ENCODE assay signal across 7 cellular contexts in the genomic region with DNA sequence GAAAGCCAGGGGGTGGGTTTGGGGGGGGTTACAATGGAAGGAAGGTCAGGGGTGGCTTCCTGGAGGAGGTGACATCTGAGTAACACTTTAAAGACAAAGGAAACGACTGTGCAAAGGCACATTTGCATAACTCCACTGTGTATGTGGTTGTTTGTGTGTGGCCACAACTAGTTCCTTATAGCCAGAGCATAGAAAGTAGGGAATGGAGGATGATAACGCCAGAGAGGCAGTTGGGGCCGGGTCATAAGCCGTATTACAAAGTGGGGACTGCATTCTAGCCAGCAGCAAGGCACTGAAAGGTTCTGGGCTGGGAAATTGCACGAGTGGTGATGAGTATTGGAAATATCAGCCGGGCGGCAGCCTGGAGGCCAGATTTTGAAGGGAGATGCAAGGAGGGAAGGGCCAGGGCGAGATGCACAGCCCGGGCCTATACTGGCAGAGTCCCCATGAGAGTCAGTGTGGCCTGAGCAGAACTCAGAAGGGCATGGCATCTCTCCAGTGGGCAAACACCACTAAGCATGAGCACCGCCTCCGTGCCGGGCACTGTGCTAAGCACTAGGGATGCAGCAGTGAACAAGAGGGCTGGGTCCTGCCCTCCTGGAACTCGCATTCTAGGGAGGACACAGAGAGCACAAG. TPM values are rescaled to one million over a fixed set of nuclear protein-coding genes. Genes with fewer than 3 reads are reported as not detected.
DNase-seq lines count a peak whose midpoint lies in the region; ATAC-seq and TF ChIP-seq lines count a peak whose summit lies in the region.

No MANE protein-coding gene starts in this region.

- dilution Hi-C loops in IMR-90 (cut with HindIII; ENCODE audit: low sequenced_read_pairs, unreplicated experiment), result no loop called here

- POLR2A ChIA-PET in IMR-90 (lab: Charles Lee; ENCODE audit: unreplicated experiment), result no interaction called here

- H2AFZ ChIP-seq in IMR-90 (replicated peaks; ENCODE audit: low read length, poor library complexity), result peak overlapping the region; percentile 88

- H3K14ac ChIP-seq in IMR-90 (replicated peaks; ENCODE audit: low read depth, low read length), result peak overlapping the region; percentile 87

- no peak for TF ChIP-seq CTCF in IMR-90 (conservative IDR thresholded peaks at IDR 0.05; ENCODE audit: low read depth, low read length)
- TF ChIP-seq CTCF in chondrocyte (IDR thresholded peaks at IDR 0.05), result no peak
- TF ChIP-seq CTCF in psoas muscle (IDR thresholded peaks at IDR 0.05), result no peak

- H4K5ac ChIP-seq in IMR-90 (ENCODE audit: low read depth, low read length), result peak overlapping the region; percentile 69

- CTCF ChIA-PET in IMR-90 (lab: Yijun Ruan, JAX), result interaction anchor here (1.1 to 1.5 kb wide), 5 partner anchors 28 to 159 kb away, joined by 3 to 5 read pairs (median 4); no protein-coding TSS in a partner anchor

- in situ Hi-C loops in IMR-90 (cut with MboI; ENCODE audit: low sequenced_read_pairs), result no loop called here

- H3K27me3 ChIP-seq in IMR-90 (ENCODE audit: control insufficient read depth, insufficient read depth, low read length) (no peaks in the 10 kb centered on the region), psoas muscle (ENCODE audit: insufficient read depth in 3 of 3, low read length in 2 of 3) (no peaks in the 10 kb centered on the region)

- no peaks in the 10 kb centered on the region for H3K9me3 Mint-ChIP-seq in chondrocyte (ENCODE audit: low read depth)

- peak overlapping the region; percentile 94 for H4K91ac ChIP-seq in IMR-90 (ENCODE audit: insufficient read depth, low read depth, low read length)

- H3K36me3 ChIP-seq in IMR-90 (ENCODE audit: control insufficient read depth, insufficient read depth, low read length) (peaks cover 2% of the 10 kb centered on the region; the same call in 1 of the 2 replicates), psoas muscle (ENCODE audit: insufficient read depth in 1 of 2, low read depth in 1 of 2) (peaks cover 0 to 39% of the 10 kb centered on the region in 2 donors)

- peak overlapping the region; percentile 17 to 91; a peak in 3 of 4 replicates for H4K8ac ChIP-seq in IMR-90 (ENCODE audit: low read depth in 2 of 2, low read length in 2 of 2)

- no peak for TF ChIP-seq RAD21 in IMR-90 (IDR thresholded peaks at IDR 0.05; ENCODE audit: low read length)

- H3K79me1 ChIP-seq in IMR-90 (ENCODE audit: low read depth in 1 of 2, low read length in 2 of 2), result peaks cover 3 to 46% of the 10 kb centered on the region in 2 experiments; a peak in 3 of 4 replicates

- peak overlapping the region; percentile 73 for H3K18ac ChIP-seq in IMR-90 (ENCODE audit: low read depth, low read length)

- peak overlapping the region; percentile 40 for H3K4me2 ChIP-seq in IMR-90 (ENCODE audit: low read depth, low read length)

- TF ChIP-seq POLR2A in IMR-90 (IDR thresholded peaks at IDR 0.05; ENCODE audit: low read depth, low read length), result no peak

- H3K4ac ChIP-seq in IMR-90 (ENCODE audit: low read depth, low read length), result peak overlapping the region; percentile 95

- H3K4me3 ChIP-seq in IMR-90 (ENCODE audit: insufficient read depth, low read depth, low read length), result no peak overlapping the region
- peak overlapping the region; percentile 37 for H3K4me3 ChIP-seq in psoas muscle

- WGBS in IMR-90 (ENCODE audit: extremely low coverage in 2 of 2, insufficient read length in 1 of 2), 2 experiments, result 66% methylated on average over 8 of the region's 13 CpGs; no CpG with 5 or more reads in 1 of the 2 experiments
- 21 to 22% (median 21%) methylated on average over 13 of the region's 13 CpGs for WGBS in psoas muscle, 3 donors

- H3K9me1 ChIP-seq in IMR-90 (ENCODE audit: insufficient read depth, low read length), result peaks cover 48% of the 10 kb centered on the region

- BruUV-seq in IMR-90 (replicated peaks; lab: Mats Ljungman, UMichigan), result no TSS peak

- H3K27ac ChIP-seq in IMR-90 (ENCODE audit: insufficient read depth, low read length) (peak overlapping the region; percentile 86), psoas muscle (peak overlapping the region; percentile 99)

- peak overlapping the region; percentile 86; the same call in 1 of the 2 replicates for H3K23ac ChIP-seq in IMR-90 (ENCODE audit: low read depth, low read length)

- peaks cover 9% of the 10 kb centered on the region for H3K36me3 Mint-ChIP-seq in chondrocyte (ENCODE audit: low read depth)

- peak overlapping the region; percentile 68; the same call in 2 of the 3 replicates for H2BK15ac ChIP-seq in IMR-90 (ENCODE audit: low read depth, low read length)

- H3K9me3 ChIP-seq in IMR-90 (ENCODE audit: control insufficient read depth, insufficient read depth, low read length), result no peaks in the 10 kb centered on the region
- H3K9me3 ChIP-seq in psoas muscle, result no peaks in the 10 kb centered on the region

- H2BK120ac ChIP-seq in IMR-90 (ENCODE audit: low read depth, low read length), result peak overlapping the region; percentile 97

- peak overlapping the region; percentile 86 for H2BK5ac ChIP-seq in IMR-90 (ENCODE audit: low read depth, low read length, poor library complexity, severe bottlenecking)

- ATAC-seq in GM19455 (IDR thresholded peaks at IDR 0.05; ENCODE audit: unreplicated experiment), result peak; percentile 9
- peak; percentile 30; the same call in 1 of the 2 replicates for ATAC-seq in IMR-90 (ENCODE audit: low read depth)
- no peak for ATAC-seq in psoas muscle

- H3K9ac ChIP-seq in IMR-90 (ENCODE audit: low read depth, low read length), result peak overlapping the region; percentile 36

- H3K4me3 Mint-ChIP-seq in chondrocyte (ENCODE audit: unreplicated experiment), result no peak overlapping the region

- H3K4me1 ChIP-seq in IMR-90 (ENCODE audit: control insufficient read depth, insufficient read depth, low read length) (peaks cover 35% of the 10 kb centered on the region), psoas muscle (peaks cover 51% of the 10 kb centered on the region)

- peak overlapping the region; percentile 89 for H2BK20ac ChIP-seq in IMR-90 (ENCODE audit: low read depth, low read length)

- peak overlapping the region; percentile 98 for H2AK5ac ChIP-seq in IMR-90 (ENCODE audit: low read depth, low read length)

- no peak for DNase-seq in IMR-90
- DNase-seq in chondrocyte (ENCODE audit: low spot score), result no peak
- no peak for DNase-seq in psoas muscle
- DNase-seq in globus pallidus (ENCODE audit: low spot score), result no peak
- DNase-seq in NCI-H187 (lab: John Stamatoyannopoulos, UW), result no peak
- no peak for DNase-seq in iPS-NIHi11 (ENCODE audit: low spot score)

- peaks cover 72% of the 10 kb centered on the region for H3K4me1 Mint-ChIP-seq in chondrocyte (ENCODE audit: low read depth)

- no peaks in the 10 kb centered on the region for H3K27me3 Mint-ChIP-seq in chondrocyte (ENCODE audit: low read depth)

- peak overlapping the region; percentile 46 for H3K56ac ChIP-seq in IMR-90 (ENCODE audit: extremely low read depth, insufficient read depth, low read length)

- peak overlapping the region; percentile 97 for H2AK9ac ChIP-seq in IMR-90 (replicated peaks; ENCODE audit: low read depth, low read length, poor library complexity)

- H4K20me1 ChIP-seq in IMR-90 (ENCODE audit: insufficient read depth, low read length), result peaks cover 2% of the 10 kb centered on the region; the same call in 1 of the 2 replicates

- H3K27ac Mint-ChIP-seq in chondrocyte (ENCODE audit: unreplicated experiment), result peak overlapping the region; percentile 97

- intact Hi-C loops in IMR-90 (cut with micrococcal nuclease) (loop anchor here (1.0 kb wide), 1 partner anchor 110 kb away; no protein-coding TSS in a partner anchor), psoas muscle (cut with DNase I) (loop anchor here in 1 of 2 donors (5.0 kb wide), 1 partner anchor 36 kb away; a partner anchor contains a TSS)

TF ChIP-seq in IMR-90, 13 proteins besides CTCF, POLR2A, EP300 and RAD21:
- TF ChIP-seq RCOR1 (IDR thresholded peaks at IDR 0.05; ENCODE audit: insufficient replicate concordance, low read length) (no peak), MAZ (IDR thresholded peaks at IDR 0.05; ENCODE audit: borderline replicate concordance, low read depth, low read length) (no peak)
TF ChIP-seq in IMR-90: peak in this region for 0.

RNA-seq across cellular contexts. Expression of a gene that starts 33.6 kb away (rescaled TPM):
- total RNA-seq in IMR-90 (2012; rRNA removed) (16.5 and 20.0 TPM in 2 replicates), chondrocyte (30.4 to 34.3 TPM (median 33.6 TPM) in 3 replicates), psoas muscle (10 to 100 TPM; 10.0 to 14.7 (median 12.2) TPM)
- polyA plus RNA-seq in IMR-90 (2012; rRNA removed) (12.6 and 14.7 TPM in 2 replicates), psoas muscle (1 to 10 TPM; 4.0 to 9.2 (median 7.4) TPM)
- polyA plus RNA-seq in IMR-90 (2012; cell fraction: cytosol; rRNA removed), result 8.9 and 10.2 TPM in 2 replicates
- 19.2 and 37.2 TPM in 2 replicates for polyA plus RNA-seq in IMR-90 (2012; cell fraction: nucleus; rRNA removed; ENCODE audit: low replicate concordance)

RNA-seq across cellular contexts. Expression of a gene that starts 36.1 kb away (rescaled TPM):
- 60.8 and 66.7 TPM in 2 replicates for total RNA-seq in IMR-90 (2012; rRNA removed)
- polyA plus RNA-seq in IMR-90 (2012; rRNA removed), result 92.2 and 102 TPM in 2 replicates
- 87.1 and 119 TPM in 2 replicates for polyA plus RNA-seq in IMR-90 (2012; cell fraction: cytosol; rRNA removed)
- 15.6 and 33.4 TPM in 2 replicates for polyA plus RNA-seq in IMR-90 (2012; cell fraction: nucleus; rRNA removed; ENCODE audit: low replicate concordance)
- total RNA-seq in chondrocyte, result 47.3 to 52.8 TPM (median 51.9 TPM) in 3 replicates
- 1 to 10 TPM; 4.1 to 8.7 (median 6.4) TPM for total RNA-seq in psoas muscle
- 10 to 100 TPM in 2 of 3 donors, 1 to 10 TPM in 1; 5.4 to 21.1 (median 14.8) TPM for polyA plus RNA-seq in psoas muscle

RNA-seq across cellular contexts. Expression of a gene that starts 49.9 kb away (rescaled TPM):
- total RNA-seq in IMR-90 (2012; rRNA removed), result 0.54 and 1.7 TPM in 2 replicates
- 1.8 and 2.1 TPM in 2 replicates for polyA plus RNA-seq in IMR-90 (2012; rRNA removed)
- polyA plus RNA-seq in IMR-90 (2012; cell fraction: cytosol; rRNA removed), result 0.40 and 1.2 TPM in 2 replicates
- polyA plus RNA-seq in IMR-90 (2012; cell fraction: nucleus; rRNA removed; ENCODE audit: low replicate concordance), result 0.95 and 0.96 TPM in 2 replicates
- 6.3 to 11.9 TPM (median 9.6 TPM) in 3 replicates for total RNA-seq in chondrocyte
- 1 to 10 TPM in 1 of 4 donors, under 1 TPM in 1, not detected in 2; 0.76 to 1.1 TPM for total RNA-seq in psoas muscle
- polyA plus RNA-seq in psoas muscle, result under 1 TPM in 2 of 3 donors, not detected in 1; 0.04 to 0.25 TPM

Comparison
In these comparisons a context has a peak if more than half of its experiments do, and no peak if none do; other contexts are left out.
1. ATAC-seq: peak in GM19455 (single experiment) and IMR-90 (single experiment); none in psoas muscle (0 of 4).